ENCODE assay signal across 8 cellular contexts in the genomic region with DNA sequence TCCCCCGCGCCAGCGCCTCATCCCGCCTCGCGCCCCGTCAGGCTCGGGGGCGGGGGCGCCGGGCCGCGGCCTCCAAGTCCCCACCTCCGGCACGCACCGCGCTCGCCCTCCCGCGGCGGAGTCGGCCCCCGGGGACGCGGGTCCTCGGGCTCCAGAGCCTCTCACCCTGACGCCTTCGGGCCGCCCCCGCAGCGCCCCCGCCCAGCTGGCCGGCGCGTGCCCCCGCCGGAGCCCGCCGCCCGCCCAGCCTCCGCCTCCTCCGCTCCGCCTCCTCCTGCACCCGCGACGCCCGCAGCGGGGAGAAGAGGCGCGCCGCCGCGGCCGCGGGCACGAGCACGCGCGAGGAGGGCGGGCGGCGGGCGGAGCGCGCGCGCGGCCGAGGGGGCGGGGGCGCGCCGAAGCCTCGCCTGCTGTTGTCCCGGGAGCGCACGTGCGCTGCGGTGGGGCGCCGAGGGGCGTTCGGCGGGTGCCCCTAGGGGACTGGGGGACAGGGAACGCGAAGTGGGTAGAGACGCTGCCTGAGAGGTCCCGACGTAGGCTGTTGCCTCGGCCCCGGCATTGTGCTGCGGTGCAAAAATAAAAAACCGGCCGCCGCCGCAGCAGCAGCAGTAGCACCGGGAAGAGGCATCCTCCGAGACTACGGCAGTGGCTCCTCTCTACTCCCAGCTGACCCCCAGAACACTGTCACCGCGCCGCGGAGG.
DNase-seq lines count a peak whose midpoint lies in the region; ATAC-seq and TF ChIP-seq lines count a peak whose summit lies in the region.

No MANE protein-coding gene starts in this region.

- H3K27me3 ChIP-seq in right cardiac atrium (ENCODE audit: control insufficient read depth, insufficient read depth) (no peaks in the 10 kb centered on the region), prostate gland (replicated peaks; ENCODE audit: insufficient read depth) (no peaks in the 10 kb centered on the region)

- H3K4me1 ChIP-seq in right cardiac atrium (ENCODE audit: control insufficient read depth, insufficient read depth, low read length): no peaks in the 10 kb centered on the region
- H3K4me1 ChIP-seq in prostate gland (replicated peaks): no peaks in the 10 kb centered on the region

- DNase-seq in CD14-positive monocyte (ENCODE audit: low spot score) (peak; percentile 64), SKM-1 treated with dmso at 0.1 percent for 144 hours (lab: John Stamatoyannopoulos, UW; ENCODE audit: unreplicated experiment) (peak; percentile 83), amygdala (lab: John Stamatoyannopoulos, UW) (peak in 53 of 56 donors; percentile 22 to 87 (median 69)), right cardiac atrium (peak; percentile 85 to 94 (median 94)), prostate gland (ENCODE audit: low spot score) (peak; percentile 63), ureter (ENCODE audit: low spot score) (peak; percentile 70)

- H3K27ac ChIP-seq in right cardiac atrium (ENCODE audit: low read length): peak overlapping the region; percentile 14
- H3K27ac ChIP-seq in prostate gland: no peak overlapping the region

- no peaks in the 10 kb centered on the region for H3K9me3 ChIP-seq in right cardiac atrium (ENCODE audit: control insufficient read depth, low read length)
- no peaks in the 10 kb centered on the region for H3K9me3 ChIP-seq in prostate gland

- no peaks in the 10 kb centered on the region for H3K36me3 ChIP-seq in prostate gland

- peak overlapping the region; percentile 82 to 95 for H3K4me3 Mint-ChIP-seq in CD14-positive monocyte

- TF ChIP-seq POLR2A in prostate gland (IDR thresholded peaks at IDR 0.05): no peak

- TF ChIP-seq CTCF in CD14-positive monocyte (IDR thresholded peaks at IDR 0.05): no peak
- 0 out of 2 replicates have a peak, but pooled peaks have one; percentile 6 for TF ChIP-seq CTCF in LNCAP (IDR thresholded peaks at IDR 0.05)
- TF ChIP-seq CTCF in prostate gland (IDR thresholded peaks at IDR 0.05): no peak

- intact Hi-C loops in CD14-positive monocyte (cut with micrococcal nuclease) (loop anchor here in 1 of 2 donors (5.0 kb wide), 2 partner anchors 43 to 618 kb away; a partner anchor contains a TSS), right cardiac atrium (cut with DNase I) (no loop called here), prostate gland (cut with DNase I) (no loop called here)

- under 1% methylated on average over 100 of the region's 103 CpGs for WGBS in right cardiac atrium
- WGBS in prostate gland: under 1% methylated on average over 63 of the region's 103 CpGs

- H3K27me3 Mint-ChIP-seq in CD14-positive monocyte (ENCODE audit: low read depth in 3 of 3): peaks cover 10 to 25% (median 14%) of the 10 kb centered on the region in 3 donors

- H3K27ac Mint-ChIP-seq in CD14-positive monocyte: peak overlapping the region in 3 of 7 donors; percentile 4 to 53 (median 28)

- H3K4me3 ChIP-seq in right cardiac atrium (ENCODE audit: low read length) (peak overlapping the region; percentile 100), prostate gland (peak overlapping the region; percentile 52 to 56)

- peaks cover 0 to 2% (median 0%) of the 10 kb centered on the region in 7 donors for H3K9me3 Mint-ChIP-seq in CD14-positive monocyte

- H3K4me1 Mint-ChIP-seq in CD14-positive monocyte: peaks cover 49% of the 10 kb centered on the region

- ATAC-seq in GM21423 (IDR thresholded peaks at IDR 0.05; ENCODE audit: unreplicated experiment) (peak; percentile 65), right cardiac atrium (peak; percentile 94 to 95)

- H3K36me3 Mint-ChIP-seq in CD14-positive monocyte: peaks cover 0 to 4% of the 10 kb centered on the region in 2 donors
